ENCODE assay signal across 4 cellular contexts in the genomic region with DNA sequence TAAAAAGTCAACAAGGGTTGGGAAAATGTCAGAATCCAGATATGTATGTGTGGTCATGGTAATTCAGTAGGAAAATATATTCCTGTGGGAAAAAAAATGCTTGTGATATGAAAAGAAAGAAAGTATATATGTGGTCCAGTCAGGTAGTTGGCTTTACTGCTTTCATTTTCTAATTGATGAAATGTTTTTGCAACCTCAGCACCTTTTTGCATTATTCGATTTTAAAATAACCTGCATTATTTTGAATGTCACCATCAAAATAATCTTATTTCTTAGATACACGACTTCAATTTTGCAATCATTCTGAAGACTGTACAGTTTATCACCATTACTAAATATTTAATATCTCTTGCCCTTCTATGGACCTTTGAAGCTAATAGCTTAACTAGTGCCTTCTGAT.
TF ChIP-seq lines count a peak whose summit lies in the region.

No MANE protein-coding gene starts in this region.

TF ChIP-seq in A549, 52 proteins besides CTCF, POLR2A, EP300 and RAD21:
- TF ChIP-seq JUN (IDR thresholded peaks at IDR 0.05) (no peak), MAFK (IDR thresholded peaks at IDR 0.05; ENCODE audit: partially characterized antibody) (peak; percentile 70)

TF ChIP-seq in IMR-90, 13 proteins besides CTCF, POLR2A, EP300 and RAD21:
- TF ChIP-seq CEBPB (IDR thresholded peaks at IDR 0.05; ENCODE audit: low read depth, low read length) (no peak), BHLHE40 (IDR thresholded peaks at IDR 0.05; ENCODE audit: low read depth, low read length) (no peak), MAZ (IDR thresholded peaks at IDR 0.05; ENCODE audit: borderline replicate concordance, low read depth, low read length) (no peak), MAFK (IDR thresholded peaks at IDR 0.05; ENCODE audit: low read depth, low read length) (peak; percentile 92), RFX5 (IDR thresholded peaks at IDR 0.05; ENCODE audit: low read depth, low read length) (no peak), SMC3 (IDR thresholded peaks at IDR 0.05; ENCODE audit: low read depth, low read length) (no peak)

TF ChIP-seq in K562, 482 proteins besides CTCF, POLR2A, EP300 and RAD21 (continues in another document):
- no peak for TF ChIP-seq NBN (IDR thresholded peaks at IDR 0.05; ENCODE audit: low read depth)
- peak; percentile 8; the same call in 1 of the 2 replicates for TF ChIP-seq C11orf30 (IDR thresholded peaks at IDR 0.05; ENCODE audit: low read depth)
- TF ChIP-seq, protein P1, sequence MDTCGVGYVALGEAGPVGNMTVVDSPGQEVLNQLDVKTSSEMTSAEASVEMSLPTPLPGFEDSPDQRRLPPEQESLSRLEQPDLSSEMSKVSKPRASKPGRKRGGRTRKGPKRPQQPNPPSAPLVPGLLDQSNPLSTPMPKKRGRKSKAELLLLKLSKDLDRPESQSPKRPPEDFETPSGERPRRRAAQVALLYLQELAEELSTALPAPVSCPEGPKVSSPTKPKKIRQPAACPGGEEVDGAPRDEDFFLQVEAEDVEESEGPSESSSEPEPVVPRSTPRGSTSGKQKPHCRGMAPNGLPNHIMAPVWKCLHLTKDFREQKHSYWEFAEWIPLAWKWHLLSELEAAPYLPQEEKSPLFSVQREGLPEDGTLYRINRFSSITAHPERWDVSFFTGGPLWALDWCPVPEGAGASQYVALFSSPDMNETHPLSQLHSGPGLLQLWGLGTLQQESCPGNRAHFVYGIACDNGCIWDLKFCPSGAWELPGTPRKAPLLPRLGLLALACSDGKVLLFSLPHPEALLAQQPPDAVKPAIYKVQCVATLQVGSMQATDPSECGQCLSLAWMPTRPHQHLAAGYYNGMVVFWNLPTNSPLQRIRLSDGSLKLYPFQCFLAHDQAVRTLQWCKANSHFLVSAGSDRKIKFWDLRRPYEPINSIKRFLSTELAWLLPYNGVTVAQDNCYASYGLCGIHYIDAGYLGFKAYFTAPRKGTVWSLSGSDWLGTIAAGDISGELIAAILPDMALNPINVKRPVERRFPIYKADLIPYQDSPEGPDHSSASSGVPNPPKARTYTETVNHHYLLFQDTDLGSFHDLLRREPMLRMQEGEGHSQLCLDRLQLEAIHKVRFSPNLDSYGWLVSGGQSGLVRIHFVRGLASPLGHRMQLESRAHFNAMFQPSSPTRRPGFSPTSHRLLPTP (IDR thresholded peaks at IDR 0.05; ENCODE audit: borderline replicate concordance, extremely low read depth, insufficient read length), result no peak
- TF ChIP-seq CREM (IDR thresholded peaks at IDR 0.05; ENCODE audit: low read depth), result no peak
- TF ChIP-seq, protein P2, sequence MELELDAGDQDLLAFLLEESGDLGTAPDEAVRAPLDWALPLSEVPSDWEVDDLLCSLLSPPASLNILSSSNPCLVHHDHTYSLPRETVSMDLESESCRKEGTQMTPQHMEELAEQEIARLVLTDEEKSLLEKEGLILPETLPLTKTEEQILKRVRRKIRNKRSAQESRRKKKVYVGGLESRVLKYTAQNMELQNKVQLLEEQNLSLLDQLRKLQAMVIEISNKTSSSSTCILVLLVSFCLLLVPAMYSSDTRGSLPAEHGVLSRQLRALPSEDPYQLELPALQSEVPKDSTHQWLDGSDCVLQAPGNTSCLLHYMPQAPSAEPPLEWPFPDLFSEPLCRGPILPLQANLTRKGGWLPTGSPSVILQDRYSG (tag; conservative IDR thresholded peaks at IDR 0.05; ENCODE audit: low read depth), result no peak
- TF ChIP-seq ZNF830 (CRISPR knock-in tag; IDR thresholded peaks at IDR 0.05), result no peak
- no peak for TF ChIP-seq FIP1L1 (IDR thresholded peaks at IDR 0.05; ENCODE audit: low read depth, low read length, poor library complexity, severe bottlenecking)
- no peak for TF ChIP-seq CHD2 (IDR thresholded peaks at IDR 0.05; ENCODE audit: low read depth, low read length)
- TF ChIP-seq, protein P3, sequence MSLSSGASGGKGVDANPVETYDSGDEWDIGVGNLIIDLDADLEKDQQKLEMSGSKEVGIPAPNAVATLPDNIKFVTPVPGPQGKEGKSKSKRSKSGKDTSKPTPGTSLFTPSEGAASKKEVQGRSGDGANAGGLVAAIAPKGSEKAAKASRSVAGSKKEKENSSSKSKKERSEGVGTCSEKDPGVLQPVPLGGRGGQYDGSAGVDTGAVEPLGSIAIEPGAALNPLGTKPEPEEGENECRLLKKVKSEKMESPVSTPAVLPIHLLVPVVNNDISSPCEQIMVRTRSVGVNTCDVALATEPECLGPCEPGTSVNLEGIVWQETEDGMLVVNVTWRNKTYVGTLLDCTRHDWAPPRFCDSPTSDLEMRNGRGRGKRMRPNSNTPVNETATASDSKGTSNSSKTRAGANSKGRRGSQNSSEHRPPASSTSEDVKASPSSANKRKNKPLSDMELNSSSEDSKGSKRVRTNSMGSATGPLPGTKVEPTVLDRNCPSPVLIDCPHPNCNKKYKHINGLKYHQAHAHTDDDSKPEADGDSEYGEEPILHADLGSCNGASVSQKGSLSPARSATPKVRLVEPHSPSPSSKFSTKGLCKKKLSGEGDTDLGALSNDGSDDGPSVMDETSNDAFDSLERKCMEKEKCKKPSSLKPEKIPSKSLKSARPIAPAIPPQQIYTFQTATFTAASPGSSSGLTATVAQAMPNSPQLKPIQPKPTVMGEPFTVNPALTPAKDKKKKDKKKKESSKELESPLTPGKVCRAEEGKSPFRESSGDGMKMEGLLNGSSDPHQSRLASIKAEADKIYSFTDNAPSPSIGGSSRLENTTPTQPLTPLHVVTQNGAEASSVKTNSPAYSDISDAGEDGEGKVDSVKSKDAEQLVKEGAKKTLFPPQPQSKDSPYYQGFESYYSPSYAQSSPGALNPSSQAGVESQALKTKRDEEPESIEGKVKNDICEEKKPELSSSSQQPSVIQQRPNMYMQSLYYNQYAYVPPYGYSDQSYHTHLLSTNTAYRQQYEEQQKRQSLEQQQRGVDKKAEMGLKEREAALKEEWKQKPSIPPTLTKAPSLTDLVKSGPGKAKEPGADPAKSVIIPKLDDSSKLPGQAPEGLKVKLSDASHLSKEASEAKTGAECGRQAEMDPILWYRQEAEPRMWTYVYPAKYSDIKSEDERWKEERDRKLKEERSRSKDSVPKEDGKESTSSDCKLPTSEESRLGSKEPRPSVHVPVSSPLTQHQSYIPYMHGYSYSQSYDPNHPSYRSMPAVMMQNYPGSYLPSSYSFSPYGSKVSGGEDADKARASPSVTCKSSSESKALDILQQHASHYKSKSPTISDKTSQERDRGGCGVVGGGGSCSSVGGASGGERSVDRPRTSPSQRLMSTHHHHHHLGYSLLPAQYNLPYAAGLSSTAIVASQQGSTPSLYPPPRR (CRISPR knock-in tag; IDR thresholded peaks at IDR 0.05; ENCODE audit: borderline replicate concordance), result no peak
- TF ChIP-seq, protein P4, sequence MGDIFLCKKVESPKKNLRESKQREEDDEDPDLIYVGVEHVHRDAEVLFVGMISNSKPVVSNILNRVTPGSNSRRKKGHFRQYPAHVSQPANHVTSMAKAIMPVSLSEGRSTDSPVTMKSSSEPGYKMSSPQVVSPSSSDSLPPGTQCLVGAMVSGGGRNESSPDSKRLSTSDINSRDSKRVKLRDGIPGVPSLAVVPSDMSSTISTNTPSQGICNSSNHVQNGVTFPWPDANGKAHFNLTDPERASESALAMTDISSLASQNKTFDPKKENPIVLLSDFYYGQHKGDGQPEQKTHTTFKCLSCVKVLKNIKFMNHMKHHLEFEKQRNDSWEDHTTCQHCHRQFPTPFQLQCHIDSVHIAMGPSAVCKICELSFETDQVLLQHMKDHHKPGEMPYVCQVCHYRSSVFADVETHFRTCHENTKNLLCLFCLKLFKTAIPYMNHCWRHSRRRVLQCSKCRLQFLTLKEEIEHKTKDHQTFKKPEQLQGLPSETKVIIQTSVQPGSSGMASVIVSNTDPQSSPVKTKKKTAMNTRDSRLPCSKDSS (IDR thresholded peaks at IDR 0.05; ENCODE audit: low read depth, partially characterized antibody), result no peak
- TF ChIP-seq MAFK (IDR thresholded peaks at IDR 0.05; ENCODE audit: low read length), result peak; percentile 47
- no peak for TF ChIP-seq CXXC5 (CRISPR knock-in tag; IDR thresholded peaks at IDR 0.05)
- no peak for TF ChIP-seq NFXL1 (CRISPR knock-in tag; IDR thresholded peaks at IDR 0.05)
- TF ChIP-seq TCF7 (IDR thresholded peaks at IDR 0.05; ENCODE audit: borderline replicate concordance), result no peak
- no peak for TF ChIP-seq ZNF444 (CRISPR knock-in tag; IDR thresholded peaks at IDR 0.05)
- TF ChIP-seq ARHGAP35 (IDR thresholded peaks at IDR 0.05; ENCODE audit: partially characterized antibody), result no peak
- no peak for TF ChIP-seq DNMT1 (IDR thresholded peaks at IDR 0.05)

TF ChIP-seq in H1, 55 proteins besides CTCF, POLR2A, EP300 and RAD21:
- TF ChIP-seq, protein P5, sequence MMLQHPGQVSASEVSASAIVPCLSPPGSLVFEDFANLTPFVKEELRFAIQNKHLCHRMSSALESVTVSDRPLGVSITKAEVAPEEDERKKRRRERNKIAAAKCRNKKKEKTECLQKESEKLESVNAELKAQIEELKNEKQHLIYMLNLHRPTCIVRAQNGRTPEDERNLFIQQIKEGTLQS (IDR thresholded peaks at IDR 0.05; ENCODE audit: insufficient read depth, low read depth, low read length), result no peak
- TF ChIP-seq MAFK (IDR thresholded peaks at IDR 0.05; ENCODE audit: low read depth, low read length), result 0 out of 2 replicates have a peak, but pooled peaks have one; percentile 8
- no peak for TF ChIP-seq ASH2L (IDR thresholded peaks at IDR 0.05; ENCODE audit: low read length)
